In the genomic region with DNA sequence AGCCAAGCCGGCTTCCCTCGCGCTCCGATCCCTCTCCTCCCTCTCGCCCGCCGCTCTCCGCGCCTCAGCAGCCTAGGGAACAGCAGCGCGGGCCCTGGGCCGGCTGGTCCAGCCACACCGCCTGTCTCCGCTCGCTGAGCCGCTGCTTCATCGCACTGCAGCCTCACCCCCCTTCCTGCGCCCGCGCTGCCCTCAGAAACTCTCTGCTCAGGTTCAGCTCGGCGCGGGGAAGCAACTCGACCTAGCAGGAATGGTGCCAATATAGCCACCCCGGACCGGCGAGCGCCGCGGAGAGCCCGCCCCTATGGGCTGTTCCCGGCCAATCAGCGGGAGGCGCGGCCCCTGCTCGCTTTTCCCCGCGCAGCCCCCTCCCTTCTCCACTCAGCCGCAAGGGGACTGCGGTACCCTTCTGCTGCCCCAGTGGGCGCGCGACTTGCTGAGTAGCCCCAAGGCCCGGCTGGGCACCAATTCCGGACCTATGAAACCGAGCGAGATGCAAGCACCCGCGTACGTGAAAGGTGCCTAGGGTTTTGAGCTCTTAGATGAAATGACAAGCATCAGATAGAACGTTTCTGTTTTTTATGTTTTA, we compare ENCODE assay signal across 9 cellular contexts. TPM values are rescaled to one million over a fixed set of nuclear protein-coding genes. Genes with fewer than 3 reads are reported as not detected.
DNase-seq lines count a peak whose midpoint lies in the region; ATAC-seq and TF ChIP-seq lines count a peak whose summit lies in the region.
"Had no signal": no experiment of that assay in that cellular context is flagged by ENCODE, and none has a peak within 500 bp of the region (broad histone marks: within the 10 kb centered on the region; RNA-seq: fewer than 3 reads in every experiment).

A gene with protein sequence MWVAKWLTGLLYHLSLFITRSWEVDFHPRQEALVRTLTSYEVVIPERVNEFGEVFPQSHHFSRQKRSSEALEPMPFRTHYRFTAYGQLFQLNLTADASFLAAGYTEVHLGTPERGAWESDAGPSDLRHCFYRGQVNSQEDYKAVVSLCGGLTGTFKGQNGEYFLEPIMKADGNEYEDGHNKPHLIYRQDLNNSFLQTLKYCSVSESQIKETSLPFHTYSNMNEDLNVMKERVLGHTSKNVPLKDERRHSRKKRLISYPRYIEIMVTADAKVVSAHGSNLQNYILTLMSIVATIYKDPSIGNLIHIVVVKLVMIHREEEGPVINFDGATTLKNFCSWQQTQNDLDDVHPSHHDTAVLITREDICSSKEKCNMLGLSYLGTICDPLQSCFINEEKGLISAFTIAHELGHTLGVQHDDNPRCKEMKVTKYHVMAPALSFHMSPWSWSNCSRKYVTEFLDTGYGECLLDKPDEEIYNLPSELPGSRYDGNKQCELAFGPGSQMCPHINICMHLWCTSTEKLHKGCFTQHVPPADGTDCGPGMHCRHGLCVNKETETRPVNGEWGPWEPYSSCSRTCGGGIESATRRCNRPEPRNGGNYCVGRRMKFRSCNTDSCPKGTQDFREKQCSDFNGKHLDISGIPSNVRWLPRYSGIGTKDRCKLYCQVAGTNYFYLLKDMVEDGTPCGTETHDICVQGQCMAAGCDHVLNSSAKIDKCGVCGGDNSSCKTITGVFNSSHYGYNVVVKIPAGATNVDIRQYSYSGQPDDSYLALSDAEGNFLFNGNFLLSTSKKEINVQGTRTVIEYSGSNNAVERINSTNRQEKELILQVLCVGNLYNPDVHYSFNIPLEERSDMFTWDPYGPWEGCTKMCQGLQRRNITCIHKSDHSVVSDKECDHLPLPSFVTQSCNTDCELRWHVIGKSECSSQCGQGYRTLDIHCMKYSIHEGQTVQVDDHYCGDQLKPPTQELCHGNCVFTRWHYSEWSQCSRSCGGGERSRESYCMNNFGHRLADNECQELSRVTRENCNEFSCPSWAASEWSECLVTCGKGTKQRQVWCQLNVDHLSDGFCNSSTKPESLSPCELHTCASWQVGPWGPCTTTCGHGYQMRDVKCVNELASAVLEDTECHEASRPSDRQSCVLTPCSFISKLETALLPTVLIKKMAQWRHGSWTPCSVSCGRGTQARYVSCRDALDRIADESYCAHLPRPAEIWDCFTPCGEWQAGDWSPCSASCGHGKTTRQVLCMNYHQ (N-terminal part only) (minus strand): TSS at position 233 of the 589 bp plus-strand sequence. CDS start 282 bp downstream, outside the sequence.

- no peaks in the 10 kb centered on the region for H3K9me1 ChIP-seq in IMR-90 (ENCODE audit: insufficient read depth, low read length)

- 4% methylated on average over 13 of the region's 51 CpGs; no CpG with 5 or more reads in 1 of the 2 experiments for WGBS in IMR-90 (ENCODE audit: extremely low coverage in 2 of 2, insufficient read length in 1 of 2), 2 experiments
- WGBS in lung, 2 donors: 1 to 2% methylated on average over 49 to 51 of the region's 51 CpGs

- intact Hi-C loops in A673 (cut with micrococcal nuclease; ENCODE audit: unreplicated experiment) (no loop called here), IMR-90 (cut with micrococcal nuclease) (no loop called here), Right ventricle myocardium inferior (cut with DNase I) (no loop called here)

- H3K27me3 ChIP-seq in A673 (replicated peaks; ENCODE audit: insufficient read depth, low read depth, low read length, poor library complexity) (peaks cover 14% of the 10 kb centered on the region), IMR-90 (ENCODE audit: control insufficient read depth, insufficient read depth, low read length) (peaks cover 23% of the 10 kb centered on the region), lung (ENCODE audit: control insufficient read depth, insufficient read depth) (peaks cover 16% of the 10 kb centered on the region)
- H3K27me3 ChIP-seq: BLaER1 treated with 17β-estradiol and CSF1 and Interleukin-3, amounts not matched to agents 10 nM and 100 nM had no signal

- DNase-seq in A673 (ENCODE audit: low spot score) (peak; percentile 59), IMR-90 (peak; percentile 3), coronary artery (ENCODE audit: low spot score) (no peak), lung (ENCODE audit: low spot score) (no peak), T-helper 9 cell (no peak), Right ventricle myocardium inferior (ENCODE audit: missing footprints) (no peak)

- H3K4me3 ChIP-seq in A673 (ENCODE audit: low read depth, low read length, poor library complexity, severe bottlenecking): peak within 1 kb of the TSS; percentile 51
- peak within 1 kb of the TSS; percentile 22; the same call in 1 of the 2 replicates for H3K4me3 ChIP-seq in IMR-90 (ENCODE audit: insufficient read depth, low read depth, low read length)
- H3K4me3 ChIP-seq in coronary artery: peak within 1 kb of the TSS; percentile 30
- H3K4me3 ChIP-seq in lung: no peak within 1 kb of the TSS
- H3K4me3 ChIP-seq: BLaER1 treated with 17β-estradiol and CSF1 and Interleukin-3, amounts not matched to agents 10 nM and 100 nM had no signal

- ATAC-seq in IMR-90 (ENCODE audit: low read depth) (peak; percentile 60), lung (ENCODE audit: insufficient read depth, low FRiP score) (peak; percentile 16), HG02759 (IDR thresholded peaks at IDR 0.05; ENCODE audit: unreplicated experiment) (no peak), Right ventricle myocardium inferior (no peak), GM21360 (IDR thresholded peaks at IDR 0.05; ENCODE audit: unreplicated experiment) (no peak)

- no peaks in the 10 kb centered on the region for H3K36me3 ChIP-seq in A673 (ENCODE audit: insufficient read depth, low read length, poor library complexity, severe bottlenecking)
- no peaks in the 10 kb centered on the region for H3K36me3 ChIP-seq in IMR-90 (ENCODE audit: control insufficient read depth, insufficient read depth, low read length)
- H3K36me3 ChIP-seq in lung (ENCODE audit: control insufficient read depth in 2 of 2, insufficient read depth in 2 of 2, low read length in 2 of 2): no peaks in the 10 kb centered on the region
- H3K36me3 ChIP-seq: BLaER1 treated with 17β-estradiol and CSF1 and Interleukin-3, amounts not matched to agents 10 nM and 100 nM had no signal

- H3K4me2 ChIP-seq in IMR-90 (ENCODE audit: low read depth, low read length): peak within 1 kb of the TSS; percentile 46; the same call in 1 of the 2 replicates
- H3K4me2 ChIP-seq: BLaER1 treated with 17β-estradiol and CSF1 and Interleukin-3, amounts not matched to agents 10 nM and 100 nM had no signal

- H4K91ac ChIP-seq in IMR-90 (ENCODE audit: insufficient read depth, low read depth, low read length): no peak within 1 kb of the TSS

- H3K27ac ChIP-seq in A673 (ENCODE audit: low read depth, low read length, poor library complexity, severe bottlenecking) (no peak within 1 kb of the TSS), IMR-90 (ENCODE audit: insufficient read depth, low read length) (no peak within 1 kb of the TSS), coronary artery (no peak within 1 kb of the TSS), lung (ENCODE audit: low read depth in 1 of 2, low read length in 1 of 2) (no peak within 1 kb of the TSS)
- H3K27ac ChIP-seq: BLaER1 treated with 17β-estradiol and CSF1 and Interleukin-3, amounts not matched to agents 10 nM and 100 nM had no signal

- no peak within 1 kb of the TSS for H3K4ac ChIP-seq in IMR-90 (ENCODE audit: low read depth, low read length)

- H2BK20ac ChIP-seq in IMR-90 (ENCODE audit: low read depth, low read length): no peak within 1 kb of the TSS

- BruUV-seq in A673 (replicated peaks; lab: Mats Ljungman, UMichigan): no TSS peak
- BruUV-seq in IMR-90 (replicated peaks; lab: Mats Ljungman, UMichigan): no TSS peak

- no peak within 1 kb of the TSS for H3K56ac ChIP-seq in IMR-90 (ENCODE audit: extremely low read depth, insufficient read depth, low read length)

- POLR2A ChIA-PET in A673 (lab: Charles Lee; ENCODE audit: low non-redundant PET) (no interaction called here), IMR-90 (lab: Charles Lee; ENCODE audit: unreplicated experiment) (no interaction called here)

- H2BK15ac ChIP-seq in IMR-90 (ENCODE audit: low read depth, low read length): no peak within 1 kb of the TSS

- H3K9ac ChIP-seq in IMR-90 (ENCODE audit: low read depth, low read length): no peak within 1 kb of the TSS
- H3K9ac ChIP-seq: BLaER1 treated with 17β-estradiol and CSF1 and Interleukin-3, amounts not matched to agents 10 nM and 100 nM had no signal

- H2BK5ac ChIP-seq in IMR-90 (ENCODE audit: low read depth, low read length, poor library complexity, severe bottlenecking): no peak within 1 kb of the TSS

- no peak within 1 kb of the TSS for H2BK120ac ChIP-seq in IMR-90 (ENCODE audit: low read depth, low read length)

- TF ChIP-seq RAD21 in IMR-90 (IDR thresholded peaks at IDR 0.05; ENCODE audit: low read length): no peak

- H3K9me3 ChIP-seq in A673 (ENCODE audit: low read depth, low read length, poor library complexity, severe bottlenecking) (peaks cover 11% of the 10 kb centered on the region), IMR-90 (ENCODE audit: control insufficient read depth, insufficient read depth, low read length) (0 out of 2 replicates have a peak, but pooled peaks cover 2% of the 10 kb centered on the region), lung (ENCODE audit: control insufficient read depth in 2 of 2, insufficient read depth in 1 of 2, low read length in 1 of 2) (peaks cover 0 to 10% of the 10 kb centered on the region in 2 donors)

- TF ChIP-seq POLR2A in IMR-90 (IDR thresholded peaks at IDR 0.05; ENCODE audit: low read depth, low read length): no peak

- no peak within 1 kb of the TSS for H3K23ac ChIP-seq in IMR-90 (ENCODE audit: low read depth, low read length)

- H2AK9ac ChIP-seq in IMR-90 (replicated peaks; ENCODE audit: low read depth, low read length, poor library complexity): no peak within 1 kb of the TSS

- H3K4me1 ChIP-seq in A673 (ENCODE audit: insufficient read depth, low read length, poor library complexity, severe bottlenecking) (peaks cover 4% of the 10 kb centered on the region), IMR-90 (ENCODE audit: control insufficient read depth, insufficient read depth, low read length) (no peaks in the 10 kb centered on the region), lung (ENCODE audit: control insufficient read depth in 2 of 2, insufficient read depth in 2 of 2, low read length in 2 of 2) (peaks cover 0 to 2% of the 10 kb centered on the region in 2 donors)
- H3K4me1 ChIP-seq: BLaER1 treated with 17β-estradiol and CSF1 and Interleukin-3, amounts not matched to agents 10 nM and 100 nM had no signal

- in situ Hi-C loops in IMR-90 (cut with MboI; ENCODE audit: low sequenced_read_pairs): no loop called here

- H4K20me1 ChIP-seq in IMR-90 (ENCODE audit: insufficient read depth, low read length): no peaks in the 10 kb centered on the region
- H4K20me1 ChIP-seq: BLaER1 treated with 17β-estradiol and CSF1 and Interleukin-3, amounts not matched to agents 10 nM and 100 nM had no signal

- dilution Hi-C loops in IMR-90 (cut with HindIII; ENCODE audit: low sequenced_read_pairs, unreplicated experiment): no loop called here

- H3K14ac ChIP-seq in IMR-90 (replicated peaks; ENCODE audit: low read depth, low read length): no peak within 1 kb of the TSS

- H3K18ac ChIP-seq in IMR-90 (ENCODE audit: low read depth, low read length): no peak within 1 kb of the TSS

- no peaks in the 10 kb centered on the region for H3K79me1 ChIP-seq in IMR-90 (ENCODE audit: low read depth in 1 of 2, low read length in 2 of 2)

- H2AFZ ChIP-seq in IMR-90 (replicated peaks; ENCODE audit: low read length, poor library complexity): peak within 1 kb of the TSS; percentile 78

- no peak within 1 kb of the TSS for H2AK5ac ChIP-seq in IMR-90 (ENCODE audit: low read depth, low read length)

- H4K5ac ChIP-seq in IMR-90 (ENCODE audit: low read depth, low read length): no peak within 1 kb of the TSS

- TF ChIP-seq CTCF in A673 (conservative IDR thresholded peaks at IDR 0.05; ENCODE audit: low read depth, low read length) (peak; percentile 36; the same call in 1 of the 2 replicates), IMR-90 (conservative IDR thresholded peaks at IDR 0.05; ENCODE audit: low read depth, low read length) (no peak), coronary artery (IDR thresholded peaks at IDR 0.05) (no peak), lung (IDR thresholded peaks at IDR 0.05; ENCODE audit: control extremely low read depth, extremely low read depth) (no peak)

- CTCF ChIA-PET in A673 (lab: Charles Lee) (no interaction called here), IMR-90 (lab: Yijun Ruan, JAX) (no interaction called here)

- H4K8ac ChIP-seq in IMR-90 (ENCODE audit: low read depth in 2 of 2, low read length in 2 of 2): no peak within 1 kb of the TSS

RNA-seq across cellular contexts. Expression of the gene that starts here (rescaled TPM):
- total RNA-seq in A673 (2021) (0.17 and 0.28 TPM in 2 replicates), IMR-90 (2012; rRNA removed) (not detected in 2 replicates), lung (not detected), Right ventricle myocardium inferior (not detected)
- polyA plus RNA-seq in IMR-90 (2012; rRNA removed) (not detected in 2 replicates), lung (not detected)
- polyA plus RNA-seq in IMR-90 (2012; cell fraction: cytosol; rRNA removed): not detected in 2 replicates
- polyA plus RNA-seq in IMR-90 (2012; cell fraction: nucleus; rRNA removed; ENCODE audit: low replicate concordance): 0.02 TPM in 1 of 2 replicates, not detected in the other

Comparison
In these comparisons a context has a peak if more than half of its experiments do, and no peak if none do; other contexts are left out.
1. Peak in DNase-seq and H3K4me3 ChIP-seq in A673; RNA of the gene not detected or under 1 TPM.
2. Peak in DNase-seq, ATAC-seq, H3K4me3 ChIP-seq and H3K4me2 ChIP-seq in IMR-90; RNA of the gene not detected or under 1 TPM.
3. Peak in ATAC-seq in lung; RNA of the gene not detected or under 1 TPM.